Comparison of ENCODE assay signal across 11 cellular contexts in genomic region chr6:144330588-144330987, GRCh38. TPM values are rescaled to one million over a fixed set of nuclear protein-coding genes. Genes with fewer than 3 reads are reported as not detected.
DNase-seq lines count a peak whose midpoint lies in the region; ATAC-seq and TF ChIP-seq lines count a peak whose summit lies in the region.
"Had no signal": no experiment of that assay in that cellular context is flagged by ENCODE, and none has a peak within 500 bp of the region (broad histone marks: within the 10 kb centered on the region; RNA-seq: fewer than 3 reads in every experiment).

No MANE protein-coding gene starts in this region.

- intact Hi-C loops in CD14-positive monocyte (cut with micrococcal nuclease) = no loop called here
- intact Hi-C loops in CD4-positive, alpha-beta memory T cell (cut with micrococcal nuclease) = loop anchor here (5.0 kb wide), 1 partner anchor 152 kb away; no protein-coding TSS in a partner anchor

- POLR2A ChIA-PET in CD4-positive, alpha-beta memory T cell (lab: Charles Lee; ENCODE audit: partially characterized antibody) = no interaction called here
- POLR2A ChIA-PET in GM10248 (lab: Yijun Ruan, JAX) = no interaction called here

- peaks cover 0 to 2% (median 0%) of the 10 kb centered on the region in 3 donors for H3K27me3 Mint-ChIP-seq in CD14-positive monocyte (ENCODE audit: low read depth in 3 of 3)
- H3K27me3 Mint-ChIP-seq in naive B cell = no peaks in the 10 kb centered on the region
- no peaks in the 10 kb centered on the region for H3K27me3 Mint-ChIP-seq in CD4-positive, alpha-beta memory T cell

- ATAC-seq in esophagus mucosa = peak; percentile 95
- ATAC-seq in naive B cell (ENCODE audit: low read depth in 2 of 2) = no peak

- no peaks in the 10 kb centered on the region for H3K9me3 ChIP-seq in CD4-positive, alpha-beta memory T cell (ENCODE audit: control insufficient read depth in 1 of 2, low read length in 2 of 2)
- H3K9me3 ChIP-seq: uterus had no signal

- H3K36me3 Mint-ChIP-seq in CD14-positive monocyte (peaks cover 8 to 12% of the 10 kb centered on the region in 2 donors), naive B cell (no peaks in the 10 kb centered on the region)
- no peaks in the 10 kb centered on the region for H3K36me3 Mint-ChIP-seq in CD4-positive, alpha-beta memory T cell

- no peak for TF ChIP-seq CTCF in CD14-positive monocyte (IDR thresholded peaks at IDR 0.05)
- no peak for TF ChIP-seq CTCF in LNCaP clone FGC (IDR thresholded peaks at IDR 0.05; ENCODE audit: control insufficient read depth, extremely low read depth, insufficient read depth)
- no peak for TF ChIP-seq CTCF in GM10248 (IDR thresholded peaks at IDR 0.05; ENCODE audit: control extremely low read depth, extremely low read depth, low read depth, missing control alignments)

- CTCF ChIA-PET in CD4-positive, alpha-beta memory T cell (lab: Charles Lee; ENCODE audit: partially characterized antibody) = interaction anchor here (2.1 kb wide), 1 partner anchor 68 kb away, joined by 5 read pairs; no protein-coding TSS in a partner anchor
- CTCF ChIA-PET in GM10248 (lab: Yijun Ruan, JAX) = interaction anchor here (0.8 kb wide), 1 partner anchor 9 kb away, joined by 5 read pairs; no protein-coding TSS in a partner anchor

- no peak overlapping the region for H3K27ac ChIP-seq in CD4-positive, alpha-beta memory T cell (ENCODE audit: low read depth, low read length)
- H3K27ac ChIP-seq: uterus had no signal

- peaks cover 30% of the 10 kb centered on the region for H3K4me1 Mint-ChIP-seq in CD14-positive monocyte
- peaks cover 32 to 49% (median 46%) of the 10 kb centered on the region in 3 donors for H3K4me1 Mint-ChIP-seq in naive B cell
- peaks cover 29 to 36% (median 30%) of the 10 kb centered on the region in 4 donors for H3K4me1 Mint-ChIP-seq in CD4-positive, alpha-beta memory T cell

- peaks cover 19% of the 10 kb centered on the region for H3K4me1 ChIP-seq in CD4-positive, alpha-beta memory T cell (ENCODE audit: insufficient read depth, low read length)

- H3K36me3 ChIP-seq in CD4-positive, alpha-beta memory T cell (ENCODE audit: insufficient read depth, low read length) = no peaks in the 10 kb centered on the region
- H3K36me3 ChIP-seq: heart right ventricle, uterus had no signal

- H3K9me3 Mint-ChIP-seq in CD14-positive monocyte = no peaks in the 10 kb centered on the region
- no peaks in the 10 kb centered on the region for H3K9me3 Mint-ChIP-seq in naive B cell
- no peaks in the 10 kb centered on the region for H3K9me3 Mint-ChIP-seq in CD4-positive, alpha-beta memory T cell

- no peak overlapping the region for H3K4me3 Mint-ChIP-seq in CD14-positive monocyte
- no peak overlapping the region for H3K4me3 Mint-ChIP-seq in naive B cell
- H3K4me3 Mint-ChIP-seq in CD4-positive, alpha-beta memory T cell = no peak overlapping the region

- DNase-seq in CD14-positive monocyte (ENCODE audit: low spot score) (no peak), LNCaP clone FGC (ENCODE audit: low read depth) (peak; percentile 97), naive B cell (no peak), inferior parietal cortex (ENCODE audit: extremely low spot score) (no peak), pons (ENCODE audit: low spot score) (no peak), GM10248 (ENCODE audit: extremely low spot score) (no peak)
- no peak for DNase-seq in CD4-positive, alpha-beta memory T cell
- DNase-seq: activated naive CD4-positive, alpha-beta T cell treated with anti-CD3 and anti-CD28 coated beads, Interleukin-2, amount 50 U/mL, for 16 hours; heart right ventricle; uterus had no signal

- H3K27me3 ChIP-seq in CD4-positive, alpha-beta memory T cell (ENCODE audit: insufficient read depth, low read length) = no peaks in the 10 kb centered on the region
- H3K27me3 ChIP-seq: heart right ventricle, uterus had no signal

- H3K27ac Mint-ChIP-seq in CD14-positive monocyte (peak overlapping the region in 4 of 7 donors; percentile 8 to 86 (median 42)), naive B cell (peak overlapping the region in 4 of 6 donors; percentile 31 to 83 (median 66))
- H3K27ac Mint-ChIP-seq in CD4-positive, alpha-beta memory T cell = peak overlapping the region in 3 of 7 donors; percentile 2 to 53 (median 17)

- peak overlapping the region; percentile 49 for H3K4me3 ChIP-seq in LNCaP clone FGC (ENCODE audit: low read depth, low read length)
- no peak overlapping the region for H3K4me3 ChIP-seq in CD4-positive, alpha-beta memory T cell (ENCODE audit: low read length in 2 of 2)
- H3K4me3 ChIP-seq: heart right ventricle, uterus had no signal

RNA-seq across cellular contexts. Expression of gene UTRN, which starts 45.5 kb away (rescaled TPM):
- polyA plus RNA-seq in CD14-positive monocyte (10 to 100 TPM; 21.8 to 66.1 TPM), naive B cell (ENCODE audit: low read depth in 6 of 6) (100 to 1,000 TPM in 1 of 6 donors, 10 to 100 TPM in 5; 27.7 to 160 (median 73.1) TPM)
- total RNA-seq in esophagus mucosa = 44.0 TPM
- total RNA-seq in CD4-positive, alpha-beta memory T cell = 100 to 1,000 TPM; 219 to 227 TPM
- polyA plus RNA-seq in CD4-positive, alpha-beta memory T cell = 10 to 100 TPM; 18.8 to 99.0 TPM
